16 cellular contexts compared by ENCODE assay signal in genomic region chr12:109065154-109065852, GRCh38. TPM values are rescaled to one million over a fixed set of nuclear protein-coding genes. Genes with fewer than 3 reads are reported as not detected.
A peak's percentile ranks its signal among the peaks of the same experiment; 100 is the strongest.
DNase-seq lines count a peak whose midpoint lies in the region; ATAC-seq and TF ChIP-seq lines count a peak whose summit lies in the region.
"Had no signal": no experiment of that assay in that cellular context is flagged by ENCODE, and none has a peak within 500 bp of the region (broad histone marks: within the 10 kb centered on the region; RNA-seq: fewer than 3 reads in every experiment).

No MANE protein-coding gene starts in this region.

- ATAC-seq in right lobe of liver, result peak; percentile 91 to 98 (median 94)
- no peak for ATAC-seq in HG02973 (IDR thresholded peaks at IDR 0.05; ENCODE audit: unreplicated experiment)
- ATAC-seq: heart left ventricle had no signal

- H3K27ac ChIP-seq in right lobe of liver, result peak overlapping the region in 2 of 3 donors; percentile 66 to 76
- H3K27ac ChIP-seq: ascending aorta, heart left ventricle, prostate gland, thoracic aorta, VCaP had no signal

- H3K9me3 Mint-ChIP-seq in activated naive CD4-positive, alpha-beta T cell treated with anti-CD3 and anti-CD28 coated beads for 36 hours, result no peaks in the 10 kb centered on the region

- H3K27me3 ChIP-seq in right lobe of liver, result no peaks in the 10 kb centered on the region
- H3K27me3 ChIP-seq: ascending aorta, heart left ventricle had no signal

- DNase-seq in HT-29 (ENCODE audit: low spot score) (peak; percentile 22), right lobe of liver (peak; percentile 74 to 87 (median 82))
- DNase-seq in activated naive CD4-positive, alpha-beta T cell treated with anti-CD3 and anti-CD28 coated beads for 36 hours, result no peak
- DNase-seq: activated CD8-positive, alpha-beta memory T cell treated with anti-CD3 and anti-CD28 coated beads for 24 hours; activated effector memory CD4-positive, alpha-beta T cell treated with Interleukin-2 at 50 U/mL for 16 hours; GDM1; heart left ventricle; kidney glomerular epithelial cell; NCI-H2029 treated with DMSO at 0.1 percent for 48 hours; NCI-H69 had no signal

- WGBS in right lobe of liver (ENCODE audit: insufficient coverage, low coverage, low lambda C conversion rate, missing lambda C conversion rate), result 27% methylated on average over 5 of the region's 5 CpGs

- intact Hi-C loops in right lobe of liver (cut with DNase I), result no loop called here
- intact Hi-C loops in activated naive CD4-positive, alpha-beta T cell treated with anti-CD3 and anti-CD28 coated beads for 36 hours (cut with micrococcal nuclease), result no loop called here

- TF ChIP-seq POLR2A in right lobe of liver (IDR thresholded peaks at IDR 0.05), result no peak

- H3K4me1 Mint-ChIP-seq in activated naive CD4-positive, alpha-beta T cell treated with anti-CD3 and anti-CD28 coated beads for 36 hours (ENCODE audit: low read depth), result peaks cover 4% of the 10 kb centered on the region

- H3K4me3 Mint-ChIP-seq in activated naive CD4-positive, alpha-beta T cell treated with anti-CD3 and anti-CD28 coated beads for 36 hours, result no peak overlapping the region

- peaks cover 0 to 13% (median 7%) of the 10 kb centered on the region in 4 donors for H3K36me3 ChIP-seq in right lobe of liver

- TF ChIP-seq CTCF in right lobe of liver (IDR thresholded peaks at IDR 0.05), result no peak

- H3K27me3 Mint-ChIP-seq in activated naive CD4-positive, alpha-beta T cell treated with anti-CD3 and anti-CD28 coated beads for 36 hours (ENCODE audit: low read depth), result no peaks in the 10 kb centered on the region

- no peak overlapping the region for H3K4me3 ChIP-seq in right lobe of liver
- H3K4me3 ChIP-seq: ascending aorta, heart left ventricle, prostate gland, thoracic aorta had no signal

- no peak overlapping the region for H3K27ac Mint-ChIP-seq in activated naive CD4-positive, alpha-beta T cell treated with anti-CD3 and anti-CD28 coated beads for 36 hours

- CTCF ChIA-PET in activated naive CD4-positive, alpha-beta T cell treated with anti-CD3 and anti-CD28 coated beads for 36 hours (lab: Charles Lee), result no interaction called here

- H3K4me1 ChIP-seq in right lobe of liver, result peaks cover 0 to 35% (median 5%) of the 10 kb centered on the region in 4 donors
- H3K4me1 ChIP-seq: ascending aorta, heart left ventricle, prostate gland had no signal

- no peaks in the 10 kb centered on the region for H3K9me3 ChIP-seq in right lobe of liver
- H3K9me3 ChIP-seq: ascending aorta, heart left ventricle, prostate gland, thoracic aorta had no signal

- peaks cover 13% of the 10 kb centered on the region for H3K36me3 Mint-ChIP-seq in activated naive CD4-positive, alpha-beta T cell treated with anti-CD3 and anti-CD28 coated beads for 36 hours (ENCODE audit: low read depth)

RNA-seq across cellular contexts. Expression of gene USP30, which starts 12.9 kb away (rescaled TPM):
- 6.2 and 15.5 TPM in 2 replicates for total RNA-seq in HT-29 (2014; rRNA removed; shearing (Covaris generic))
- 10 to 100 TPM in 3 of 6 experiments, 1 to 10 TPM in 3; 6.4 to 17.6 (median 11.0) TPM for total RNA-seq in right lobe of liver
- total RNA-seq in activated naive CD4-positive, alpha-beta T cell treated with anti-CD3 and anti-CD28 coated beads for 36 hours, result 10 to 100 TPM; 11.0 to 11.5 TPM

RNA-seq across cellular contexts. Expression of gene ALKBH2, which starts 28.0 kb away (rescaled TPM):
- total RNA-seq in HT-29 (2014; rRNA removed; shearing (Covaris generic)), result 41.0 and 44.7 TPM in 2 replicates
- 10 to 100 TPM in 4 of 6 experiments, 1 to 10 TPM in 2; 6.1 to 19.3 (median 17.1) TPM for total RNA-seq in right lobe of liver
- total RNA-seq in activated naive CD4-positive, alpha-beta T cell treated with anti-CD3 and anti-CD28 coated beads for 36 hours, result 10 to 100 TPM; 31.1 to 32.7 TPM

RNA-seq across cellular contexts. Expression of gene UNG, which starts 32.1 kb away (rescaled TPM):
- total RNA-seq in HT-29 (2014; rRNA removed; shearing (Covaris generic)), result 134 and 158 TPM in 2 replicates
- 10 to 100 TPM; 16.3 to 42.7 (median 21.2) TPM for total RNA-seq in right lobe of liver
- total RNA-seq in activated naive CD4-positive, alpha-beta T cell treated with anti-CD3 and anti-CD28 coated beads for 36 hours, result 10 to 100 TPM; 58.2 to 64.0 TPM

RNA-seq across cellular contexts. Expression of gene SVOP, which starts 44.4 kb away (rescaled TPM):
- 0.03 TPM in 1 of 2 replicates, not detected in the other for total RNA-seq in HT-29 (2014; rRNA removed; shearing (Covaris generic))
- not detected for total RNA-seq in right lobe of liver
- not detected for total RNA-seq in activated naive CD4-positive, alpha-beta T cell treated with anti-CD3 and anti-CD28 coated beads for 36 hours
- total RNA-seq: ascending aorta, MCF 10A, thoracic aorta had no signal

RNA-seq across cellular contexts. Expression of gene ACACB, which starts 51.1 kb away (rescaled TPM):
- total RNA-seq in HT-29 (2014; rRNA removed; shearing (Covaris generic)), result 1.6 and 4.8 TPM in 2 replicates
- total RNA-seq in right lobe of liver, result 100 to 1,000 TPM; 107 to 237 (median 187) TPM
- 10 to 100 TPM; 11.0 to 11.8 TPM for total RNA-seq in activated naive CD4-positive, alpha-beta T cell treated with anti-CD3 and anti-CD28 coated beads for 36 hours
